In the genomic region with DNA sequence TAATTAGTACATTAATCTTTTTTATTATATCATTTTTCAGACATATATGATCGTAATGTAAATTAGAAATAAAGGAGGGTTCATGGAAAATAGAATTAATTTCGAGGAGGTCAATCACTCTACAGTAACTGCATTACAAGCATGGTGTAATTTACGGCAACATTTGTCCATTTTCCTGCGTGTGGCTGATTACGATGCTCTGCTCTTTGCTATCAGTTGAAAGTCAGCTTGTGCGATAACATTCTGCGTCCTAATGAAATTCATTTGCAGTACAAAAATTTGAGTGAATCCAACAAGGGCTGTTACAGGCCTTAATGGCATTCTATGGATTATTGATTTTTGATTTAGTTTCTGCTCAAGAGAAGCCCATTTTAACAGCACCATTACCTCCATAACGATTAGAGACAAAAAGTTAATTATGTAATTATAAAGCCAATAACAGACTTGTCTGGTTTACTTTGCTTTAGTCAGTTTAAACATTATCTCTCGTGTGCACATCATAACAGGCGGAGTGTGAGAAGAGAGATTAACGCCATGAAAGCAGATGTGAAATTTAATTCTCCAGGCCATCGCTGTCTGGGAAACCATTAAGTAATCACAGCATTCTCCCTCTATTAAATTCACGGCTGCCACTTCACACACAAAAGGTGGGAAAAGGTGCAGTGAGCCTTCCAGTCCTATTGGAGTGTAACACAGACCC, we compare ENCODE assay signal across 20 cellular contexts.
DNase-seq lines count a peak whose midpoint lies in the region; ATAC-seq and TF ChIP-seq lines count a peak whose summit lies in the region.
"Had no signal": no experiment of that assay in that cellular context is flagged by ENCODE, and none has a peak within 500 bp of the region (broad histone marks: within the 10 kb centered on the region; RNA-seq: fewer than 3 reads in every experiment).

No MANE protein-coding gene starts in this region.

- POLR2A ChIA-PET in SK-N-SH (lab: Yijun Ruan, JAX), result no interaction called here

- no peaks in the 10 kb centered on the region for H3F3A ChIP-seq in SK-N-SH (replicated peaks; ENCODE audit: insufficient read depth)

- peak overlapping the region in 1 of 2 experiments; percentile 8; a peak in 1 of 4 replicates for H3K27ac ChIP-seq in SK-N-SH (ENCODE audit: low read depth in 2 of 2, low read length in 1 of 2)
- H3K27ac ChIP-seq: RWPE1 had no signal

- DNase-seq in NCI-H1092 (lab: John Stamatoyannopoulos, UW) (peak; percentile 9), NCI-H1436 (lab: John Stamatoyannopoulos, UW) (peak; percentile 17), NCI-H524 treated with DMSO at 0.1 percent for 48 hours (lab: John Stamatoyannopoulos, UW) (peak; percentile 4), SK-N-SH (peak; percentile 42), NCI-H526 (lab: John Stamatoyannopoulos, UW) (no peak), glutamatergic neuron (no peak)
- DNase-seq: CD4-positive, CD25-positive, alpha-beta regulatory T cell; COR-L47; DND-41; MG63; NCI-H1048; NCI-H2029 treated with DMSO at 0.1 percent for 48 hours; NK-92 treated with Interleukin-12 subunit alpha and Interleukin-12 subunit beta, amount 100 ng/mL, for 24 hours; SHP77 treated with DMSO at 0.1 percent for 48 hours; T-cell had no signal

- H3K27me3 Mint-ChIP-seq in glutamatergic neuron (ENCODE audit: unreplicated experiment), result no peaks in the 10 kb centered on the region
- H3K27me3 Mint-ChIP-seq: CD4-positive, CD25-positive, alpha-beta regulatory T cell had no signal

- TF ChIP-seq RAD21 in SK-N-SH (IDR thresholded peaks at IDR 0.05; ENCODE audit: low read length), result 0 out of 2 replicates have a peak, but pooled peaks have one; percentile 15

- no peaks in the 10 kb centered on the region for H3K9me3 Mint-ChIP-seq in glutamatergic neuron (ENCODE audit: unreplicated experiment)
- H3K9me3 Mint-ChIP-seq: T-cell; T-helper 2 cell treated with Interferon-gamma antibody and Interleukin-4, amounts not matched to agents 5 μg/mL and 100 μg/mL, for 36 hours had no signal

- CTCF ChIA-PET in SK-N-SH (lab: Yijun Ruan, JAX), result interaction anchor here (0.6 to 0.9 kb wide), 4 partner anchors 11 to 983 kb away, joined by 3 read pairs; no protein-coding TSS in a partner anchor

- peak in 1 of 2 experiments; percentile 73; a peak in 2 of 4 replicates for TF ChIP-seq EP300 in SK-N-SH (IDR thresholded peaks at IDR 0.05; ENCODE audit: borderline replicate concordance in 1 of 2, low read depth in 1 of 2, low read length in 1 of 2)

- H3K36me3 ChIP-seq in SK-N-SH (replicated peaks in 1 of 2; ENCODE audit: control insufficient read depth in 1 of 2, insufficient read depth in 2 of 2, low read length in 1 of 2), result no peaks in the 10 kb centered on the region
- H3K36me3 ChIP-seq: MG63 had no signal

- peaks cover 0 to 28% of the 10 kb centered on the region in 2 experiments; a peak in 3 of 4 replicates for H3K4me1 ChIP-seq in SK-N-SH (ENCODE audit: control insufficient read depth in 1 of 2, insufficient read depth in 2 of 2, low read depth in 1 of 2, low read length in 1 of 2)

- peaks cover 9% of the 10 kb centered on the region; the same call in 1 of the 2 replicates for H3K27me3 ChIP-seq in SK-N-SH (ENCODE audit: insufficient read depth)

- no peaks in the 10 kb centered on the region for H3K79me2 ChIP-seq in SK-N-SH (ENCODE audit: insufficient read depth)

- no peak for TF ChIP-seq CTCF in SK-N-SH (IDR thresholded peaks at IDR 0.05)
- TF ChIP-seq CTCF in glutamatergic neuron (IDR thresholded peaks at IDR 0.05; ENCODE audit: partially characterized antibody, unreplicated experiment), result no peak

- no peak overlapping the region for H3K4me2 ChIP-seq in SK-N-SH

- no peak overlapping the region for H3K27ac Mint-ChIP-seq in glutamatergic neuron (ENCODE audit: unreplicated experiment)
- H3K27ac Mint-ChIP-seq: CD4-positive, CD25-positive, alpha-beta regulatory T cell; T-cell; T-helper 2 cell treated with Interferon-gamma antibody and Interleukin-4, amounts not matched to agents 5 μg/mL and 100 μg/mL, for 36 hours had no signal

- H3K9me2 ChIP-seq in SK-N-SH, result no peaks in the 10 kb centered on the region

- no peak overlapping the region for H3K4me3 ChIP-seq in SK-N-SH (ENCODE audit: low read depth in 2 of 2, low read length in 1 of 2)
- H3K4me3 ChIP-seq: GM12878, MG63 had no signal

- 35% methylated on average over 13 of the region's 13 CpGs for WGBS in SK-N-SH (ENCODE audit: low lambda C conversion rate)

- H2AFZ ChIP-seq in SK-N-SH (ENCODE audit: low read depth), result no peak overlapping the region

- ATAC-seq in HG03432 (IDR thresholded peaks at IDR 0.05; ENCODE audit: unreplicated experiment), result no peak
- ATAC-seq: GM12878, HCT116, T-cell had no signal

- H3K9ac ChIP-seq in SK-N-SH, result no peak overlapping the region

- peaks cover 7% of the 10 kb centered on the region for H3K4me1 Mint-ChIP-seq in glutamatergic neuron (ENCODE audit: low read depth, unreplicated experiment)
- H3K4me1 Mint-ChIP-seq: CD4-positive, CD25-positive, alpha-beta regulatory T cell; T-cell had no signal

- H4K20me1 ChIP-seq in SK-N-SH (ENCODE audit: insufficient read depth), result no peaks in the 10 kb centered on the region

- H3K4me3 Mint-ChIP-seq in glutamatergic neuron (ENCODE audit: unreplicated experiment), result no peak overlapping the region
- H3K4me3 Mint-ChIP-seq: CD4-positive, CD25-positive, alpha-beta regulatory T cell; T-cell; T-helper 2 cell treated with Interferon-gamma antibody and Interleukin-4, amounts not matched to agents 5 μg/mL and 100 μg/mL, for 36 hours had no signal

- H3K36me3 Mint-ChIP-seq in glutamatergic neuron (ENCODE audit: unreplicated experiment), result no peaks in the 10 kb centered on the region
- H3K36me3 Mint-ChIP-seq: CD4-positive, CD25-positive, alpha-beta regulatory T cell; T-cell had no signal

- no peaks in the 10 kb centered on the region for H3K9me3 ChIP-seq in SK-N-SH
- H3K9me3 ChIP-seq: MG63 had no signal

TF ChIP-seq in SK-N-SH, 30 proteins besides CTCF, POLR2A, EP300 and RAD21:
- TF ChIP-seq RFX5 (IDR thresholded peaks at IDR 0.05; ENCODE audit: low read length), result no peak
- TF ChIP-seq CHD2 (IDR thresholded peaks at IDR 0.05; ENCODE audit: low read length, partially characterized antibody), result peak; percentile 60
- peak; percentile 85 for TF ChIP-seq GATA2 (CRISPR knock-in tag; IDR thresholded peaks at IDR 0.05)
- no peak for TF ChIP-seq YY1 (IDR thresholded peaks at IDR 0.05; ENCODE audit: low read depth)
- no peak for TF ChIP-seq ELF1 (IDR thresholded peaks at IDR 0.05)
- TF ChIP-seq, protein P1, sequence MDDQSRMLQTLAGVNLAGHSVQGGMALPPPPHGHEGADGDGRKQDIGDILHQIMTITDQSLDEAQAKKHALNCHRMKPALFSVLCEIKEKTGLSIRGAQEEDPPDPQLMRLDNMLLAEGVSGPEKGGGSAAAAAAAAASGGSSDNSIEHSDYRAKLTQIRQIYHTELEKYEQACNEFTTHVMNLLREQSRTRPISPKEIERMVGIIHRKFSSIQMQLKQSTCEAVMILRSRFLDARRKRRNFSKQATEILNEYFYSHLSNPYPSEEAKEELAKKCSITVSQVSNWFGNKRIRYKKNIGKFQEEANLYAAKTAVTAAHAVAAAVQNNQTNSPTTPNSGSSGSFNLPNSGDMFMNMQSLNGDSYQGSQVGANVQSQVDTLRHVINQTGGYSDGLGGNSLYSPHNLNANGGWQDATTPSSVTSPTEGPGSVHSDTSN (IDR thresholded peaks at IDR 0.05), result no peak
- TF ChIP-seq, protein P2, sequence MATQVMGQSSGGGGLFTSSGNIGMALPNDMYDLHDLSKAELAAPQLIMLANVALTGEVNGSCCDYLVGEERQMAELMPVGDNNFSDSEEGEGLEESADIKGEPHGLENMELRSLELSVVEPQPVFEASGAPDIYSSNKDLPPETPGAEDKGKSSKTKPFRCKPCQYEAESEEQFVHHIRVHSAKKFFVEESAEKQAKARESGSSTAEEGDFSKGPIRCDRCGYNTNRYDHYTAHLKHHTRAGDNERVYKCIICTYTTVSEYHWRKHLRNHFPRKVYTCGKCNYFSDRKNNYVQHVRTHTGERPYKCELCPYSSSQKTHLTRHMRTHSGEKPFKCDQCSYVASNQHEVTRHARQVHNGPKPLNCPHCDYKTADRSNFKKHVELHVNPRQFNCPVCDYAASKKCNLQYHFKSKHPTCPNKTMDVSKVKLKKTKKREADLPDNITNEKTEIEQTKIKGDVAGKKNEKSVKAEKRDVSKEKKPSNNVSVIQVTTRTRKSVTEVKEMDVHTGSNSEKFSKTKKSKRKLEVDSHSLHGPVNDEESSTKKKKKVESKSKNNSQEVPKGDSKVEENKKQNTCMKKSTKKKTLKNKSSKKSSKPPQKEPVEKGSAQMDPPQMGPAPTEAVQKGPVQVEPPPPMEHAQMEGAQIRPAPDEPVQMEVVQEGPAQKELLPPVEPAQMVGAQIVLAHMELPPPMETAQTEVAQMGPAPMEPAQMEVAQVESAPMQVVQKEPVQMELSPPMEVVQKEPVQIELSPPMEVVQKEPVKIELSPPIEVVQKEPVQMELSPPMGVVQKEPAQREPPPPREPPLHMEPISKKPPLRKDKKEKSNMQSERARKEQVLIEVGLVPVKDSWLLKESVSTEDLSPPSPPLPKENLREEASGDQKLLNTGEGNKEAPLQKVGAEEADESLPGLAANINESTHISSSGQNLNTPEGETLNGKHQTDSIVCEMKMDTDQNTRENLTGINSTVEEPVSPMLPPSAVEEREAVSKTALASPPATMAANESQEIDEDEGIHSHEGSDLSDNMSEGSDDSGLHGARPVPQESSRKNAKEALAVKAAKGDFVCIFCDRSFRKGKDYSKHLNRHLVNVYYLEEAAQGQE (IDR thresholded peaks at IDR 0.05; ENCODE audit: low read depth, low read length), result no peak
- no peak for TF ChIP-seq JUND (IDR thresholded peaks at IDR 0.05)
- TF ChIP-seq RCOR1 (IDR thresholded peaks at IDR 0.05; ENCODE audit: low read length), result peak; percentile 97

Comparison
In these comparisons a context has a peak if more than half of its experiments do, and no peak if none do; other contexts are left out.
1. DNase-seq: peak in NCI-H1092 (single experiment), NCI-H1436 (single experiment), NCI-H524 treated with DMSO at 0.1 percent for 48 hours (single experiment) and SK-N-SH (single experiment); none in NCI-H526 (0 of 2) and glutamatergic neuron (single experiment).